18 cellular contexts compared by ENCODE assay signal in genomic region chr1:171799166-171799565, GRCh38. TPM values are rescaled to one million over a fixed set of nuclear protein-coding genes. Genes with fewer than 3 reads are reported as not detected.
DNase-seq lines count a peak whose midpoint lies in the region; ATAC-seq and TF ChIP-seq lines count a peak whose summit lies in the region.
"Had no signal": no experiment of that assay in that cellular context is flagged by ENCODE, and none has a peak within 500 bp of the region (broad histone marks: within the 10 kb centered on the region; RNA-seq: fewer than 3 reads in every experiment).

No MANE protein-coding gene starts in this region.

- H3K9me3 ChIP-seq in left lung, result no peaks in the 10 kb centered on the region
- H3K9me3 ChIP-seq in stomach, result no peaks in the 10 kb centered on the region

- 36 to 48% (median 39%) methylated on average over 4 of the region's 4 CpGs for WGBS in stomach, 5 donors

- no peak for TF ChIP-seq CTCF in choroid plexus epithelial cell (conservative IDR thresholded peaks at IDR 0.05; ENCODE audit: low read depth, low read length)
- no peak for TF ChIP-seq CTCF in left lung (IDR thresholded peaks at IDR 0.05)
- no peak for TF ChIP-seq CTCF in stomach (IDR thresholded peaks at IDR 0.05)

- peaks cover 0 to 47% of the 10 kb centered on the region in 2 donors for H3K36me3 ChIP-seq in left lung
- peaks cover 18 to 47% (median 47%) of the 10 kb centered on the region in 4 donors for H3K36me3 ChIP-seq in stomach

- H3K36me3 Mint-ChIP-seq in activated T-cell treated with anti-CD3 and anti-CD28 coated beads, Interleukin-2, amount 50 U/mL, for 24 hours (ENCODE audit: low read depth), result peaks cover 61% of the 10 kb centered on the region

- H3K4me3 Mint-ChIP-seq in activated T-cell treated with anti-CD3 and anti-CD28 coated beads, Interleukin-2, amount 50 U/mL, for 24 hours, result no peak overlapping the region
- H3K4me3 Mint-ChIP-seq: CD14-positive monocyte, HFFc6 had no signal

- no peak for DNase-seq in activated T-cell treated with anti-CD3 and anti-CD28 coated beads, Interleukin-2, amount 50 U/mL, for 24 hours
- no peak for DNase-seq in activated T-cell treated with anti-CD3 and anti-CD28 coated beads, Interleukin-2, amount 50 U/mL, for 1 hour
- DNase-seq in choroid plexus epithelial cell (ENCODE audit: low read depth) (peak; percentile 21), left lung (no peak), stomach (peak; percentile 30), left lobe of liver (ENCODE audit: low spot score) (no peak), MV-4-11 (lab: John Stamatoyannopoulos, UW) (no peak), nucleus accumbens (lab: John Stamatoyannopoulos, UW) (no peak)
- DNase-seq: DMS79, H7, HFFc6, NCI-H1694 treated with DMSO at 0.1 percent for 48 hours, NCI-H2107, NCI-H510A, NCI-H748 treated with DMSO at 0.1 percent for 48 hours, Right ventricle myocardium superior had no signal

- no peak for TF ChIP-seq POLR2A in stomach (IDR thresholded peaks at IDR 0.05)

- H3K4me3 ChIP-seq in choroid plexus epithelial cell (ENCODE audit: low read depth, low read length) (no peak overlapping the region), left lung (no peak overlapping the region), stomach (no peak overlapping the region)

- no peak for TF ChIP-seq EP300 in stomach (IDR thresholded peaks at IDR 0.05)

- H3K27me3 Mint-ChIP-seq in activated T-cell treated with anti-CD3 and anti-CD28 coated beads, Interleukin-2, amount 50 U/mL, for 24 hours, result no peaks in the 10 kb centered on the region

- ATAC-seq in left lung (peak; percentile 13), left lobe of liver (no peak)

- intact Hi-C loops in left lung (cut with DNase I), result loop anchor here in 1 of 2 donors (10.0 kb wide), 1 partner anchor 186 kb away; no protein-coding TSS in a partner anchor
- intact Hi-C loops in stomach (cut with DNase I; ENCODE audit: low total_unique reads), result no loop called here

- peaks cover 2% of the 10 kb centered on the region for H3K9me3 Mint-ChIP-seq in activated T-cell treated with anti-CD3 and anti-CD28 coated beads, Interleukin-2, amount 50 U/mL, for 24 hours
- H3K9me3 Mint-ChIP-seq: CD14-positive monocyte, HFFc6 had no signal

- H3K4me1 Mint-ChIP-seq in activated T-cell treated with anti-CD3 and anti-CD28 coated beads, Interleukin-2, amount 50 U/mL, for 24 hours (ENCODE audit: low read depth), result peaks cover 17% of the 10 kb centered on the region

- H3K4me1 ChIP-seq in left lung, result peaks cover 0 to 10% of the 10 kb centered on the region in 2 donors
- peaks cover 0 to 14% (median 2%) of the 10 kb centered on the region in 4 donors for H3K4me1 ChIP-seq in stomach

- peak overlapping the region; percentile 55 for H3K27ac Mint-ChIP-seq in activated T-cell treated with anti-CD3 and anti-CD28 coated beads, Interleukin-2, amount 50 U/mL, for 24 hours
- H3K27ac Mint-ChIP-seq: HFFc6 had no signal

- no peaks in the 10 kb centered on the region for H3K27me3 ChIP-seq in left lung
- H3K27me3 ChIP-seq in stomach, result no peaks in the 10 kb centered on the region

- no peak overlapping the region for H3K27ac ChIP-seq in left lung
- no peak overlapping the region for H3K27ac ChIP-seq in stomach
- H3K27ac ChIP-seq: 22Rv1 had no signal

RNA-seq across cellular contexts. Expression of gene METTL13, which starts 17.7 kb away (rescaled TPM):
- 10 to 100 TPM; 25.1 to 28.2 TPM for total RNA-seq in left lung
- total RNA-seq in stomach, result 100 to 1,000 TPM in 1 of 5 donors, 10 to 100 TPM in 2, 1 to 10 TPM in 2; 1.8 to 101 (median 15.8) TPM
- polyA plus RNA-seq in stomach, result 10 to 100 TPM; 11.1 to 15.8 (median 13.0) TPM
- 14.4 TPM for total RNA-seq in left lobe of liver

RNA-seq across cellular contexts. Expression of gene DNM3, which starts 42.1 kb away (rescaled TPM):
- 1 to 10 TPM; 6.8 to 7.7 TPM for total RNA-seq in left lung
- 10 to 100 TPM in 1 of 5 donors, 1 to 10 TPM in 3, under 1 TPM in 1; 0.58 to 13.8 (median 3.8) TPM for total RNA-seq in stomach
- polyA plus RNA-seq in stomach, result 1 to 10 TPM in 2 of 3 donors, under 1 TPM in 1; 0.70 to 2.6 (median 1.4) TPM
- 0.40 TPM for total RNA-seq in left lobe of liver
- polyA plus RNA-seq: CD14-positive monocyte had no signal

RNA-seq across cellular contexts. Expression of gene VAMP4, which starts 57.3 kb away (rescaled TPM):
- 10 to 100 TPM; 14.7 to 18.8 TPM for total RNA-seq in left lung
- total RNA-seq in stomach, result 10 to 100 TPM in 1 of 5 donors, 1 to 10 TPM in 4; 3.5 to 23.7 (median 7.5) TPM
- 1 to 10 TPM; 6.1 to 9.3 (median 6.9) TPM for polyA plus RNA-seq in stomach
- 8.0 TPM for total RNA-seq in left lobe of liver

Comparison
In these comparisons a context has a peak if more than half of its experiments do, and no peak if none do; other contexts are left out.
1. DNase-seq: peak in choroid plexus epithelial cell (single experiment) and stomach (single experiment); none in activated T-cell treated with anti-CD3 and anti-CD28 coated beads, Interleukin-2, amount 50 U/mL, for 24 hours (single experiment), activated T-cell treated with anti-CD3 and anti-CD28 coated beads, Interleukin-2, amount 50 U/mL, for 1 hour (single experiment), left lung (0 of 2), left lobe of liver (single experiment), MV-4-11 (single experiment) and nucleus accumbens (0 of 56).